In the genomic region with DNA sequence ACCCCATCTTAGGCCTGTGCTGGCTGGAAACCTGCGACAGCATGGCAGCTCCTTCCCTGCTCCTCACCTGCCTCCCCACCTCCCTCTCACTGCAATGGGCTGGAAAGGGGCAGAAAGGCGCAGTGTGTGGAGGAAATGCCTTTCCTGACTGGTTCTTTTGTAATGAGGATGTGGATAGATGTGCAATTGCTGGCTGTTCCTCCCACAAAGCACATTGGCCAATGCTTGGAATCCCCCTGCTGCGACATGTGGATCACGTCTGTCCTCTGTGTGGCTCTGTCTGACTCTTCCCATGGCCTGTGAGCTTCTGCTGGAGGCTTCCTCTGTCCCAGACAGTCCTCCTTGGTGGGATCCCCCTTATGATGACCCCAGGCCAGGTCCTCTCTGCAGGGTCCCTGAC, we compare ENCODE assay signal across 13 cellular contexts.
"Had no signal": no experiment of that assay in that cellular context is flagged by ENCODE, and none has a peak within 500 bp of the region (broad histone marks: within the 10 kb centered on the region; RNA-seq: fewer than 3 reads in every experiment).

No MANE protein-coding gene starts in this region.

- H3K27me3 Mint-ChIP-seq: activated naive CD8-positive, alpha-beta T cell treated with anti-CD3 and anti-CD28 coated beads for 36 hours; stimulated activated naive CD8-positive, alpha-beta T cell treated with anti-CD3 and anti-CD28 coated beads, Interleukin-15, Interleukin-2, amounts not matched to agents 100 ng/mL and 50 ng/mL, for 24 hours had no signal

- H3K4me1 ChIP-seq: uterus had no signal

- H3K27ac ChIP-seq: dorsolateral prefrontal cortex, uterus had no signal

- H3K4me1 Mint-ChIP-seq: nephron had no signal

- H3K27ac Mint-ChIP-seq: activated naive CD8-positive, alpha-beta T cell treated with anti-CD3 and anti-CD28 coated beads for 36 hours; nephron had no signal

- H3K27me3 ChIP-seq: dorsolateral prefrontal cortex, uterus had no signal

- DNase-seq: activated CD4-positive, alpha-beta T cell treated with anti-CD3 and anti-CD28 coated beads, Interleukin-2, amount 50 U/mL, for 1 hour; activated gamma-delta T cell treated with Interleukin-2 at 50 U/mL for 16 hours; activated naive CD8-positive, alpha-beta T cell treated with anti-CD3 and anti-CD28 coated beads for 36 hours; activated T-cell treated with anti-CD3 and anti-CD28 coated beads, Interleukin-2, amount 50 U/mL, for 48 hours; dorsolateral prefrontal cortex; glutamatergic neuron; stimulated activated CD4-positive, alpha-beta T cell treated with anti-CD3 and anti-CD28 coated beads, Interleukin-4, amount 100 ng/mL, for 1 hour; stimulated activated CD8-positive, alpha-beta memory T cell treated with anti-CD3 and anti-CD28 coated beads, Interleukin-4, amount 100 ng/mL, for 48 hours; T-helper 9 cell; uterus had no signal

- H3K36me3 ChIP-seq: uterus had no signal

- H3K4me3 ChIP-seq: dorsolateral prefrontal cortex, uterus had no signal

- H3K4me3 Mint-ChIP-seq: activated naive CD8-positive, alpha-beta T cell treated with anti-CD3 and anti-CD28 coated beads for 36 hours; nephron; stimulated activated naive CD8-positive, alpha-beta T cell treated with anti-CD3 and anti-CD28 coated beads, Interleukin-15, Interleukin-2, amounts not matched to agents 100 ng/mL and 50 ng/mL, for 24 hours had no signal

- ATAC-seq: esophagus mucosa had no signal
